In the genomic region with DNA sequence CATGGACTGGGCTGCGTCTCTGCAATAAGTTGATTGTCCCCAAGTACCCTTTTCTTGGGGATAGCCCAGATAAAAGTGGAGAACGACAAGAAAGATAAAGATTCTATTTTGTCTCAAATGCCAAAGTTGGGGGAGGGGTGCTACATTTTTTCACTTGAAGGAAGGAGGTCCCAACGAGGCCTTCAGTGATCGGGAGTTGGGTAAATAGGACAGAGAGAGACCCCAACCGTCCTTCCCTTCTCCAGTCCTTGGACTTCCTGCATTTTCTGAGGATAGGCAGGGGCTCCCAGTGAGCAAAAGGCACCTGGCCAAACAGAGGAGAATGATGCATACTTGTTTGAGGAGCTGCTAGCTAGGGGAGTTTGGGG, we compare ENCODE assay signal across 18 cellular contexts. TPM values are rescaled to one million over a fixed set of nuclear protein-coding genes. Genes with fewer than 3 reads are reported as not detected.
DNase-seq lines count a peak whose midpoint lies in the region; ATAC-seq and TF ChIP-seq lines count a peak whose summit lies in the region.
"Had no signal": no experiment of that assay in that cellular context is flagged by ENCODE, and none has a peak within 500 bp of the region (broad histone marks: within the 10 kb centered on the region; RNA-seq: fewer than 3 reads in every experiment).

No MANE protein-coding gene starts in this region.

- H3K4me1 ChIP-seq in neural progenitor cell = peaks cover 14% of the 10 kb centered on the region
- peaks cover 3% of the 10 kb centered on the region; the same call in 1 of the 2 replicates for H3K4me1 ChIP-seq in PC-9 (replicated peaks; ENCODE audit: insufficient read depth)

- no peaks in the 10 kb centered on the region for H3K9me2 ChIP-seq in PC-9 (ENCODE audit: insufficient read depth)

- H3K27ac ChIP-seq in neural progenitor cell = no peak overlapping the region
- no peak overlapping the region for H3K27ac ChIP-seq in PC-9
- H3K27ac ChIP-seq: HL-60 had no signal

- no peak overlapping the region for H3K4me3 Mint-ChIP-seq in activated T-cell treated with anti-CD3 and anti-CD28 coated beads, Interleukin-2, amount 50 U/mL, for 72 hours
- H3K4me3 Mint-ChIP-seq in activated T-cell treated with anti-CD3 and anti-CD28 coated beads, Interleukin-2, amount 50 U/mL, for 24 hours = no peak overlapping the region
- peak overlapping the region; percentile 82 for H3K4me3 Mint-ChIP-seq in neural progenitor cell
- H3K4me3 Mint-ChIP-seq: HFFc6 had no signal

- H3K27ac Mint-ChIP-seq in activated T-cell treated with anti-CD3 and anti-CD28 coated beads, Interleukin-2, amount 50 U/mL, for 72 hours = peak overlapping the region; percentile 59
- no peak overlapping the region for H3K27ac Mint-ChIP-seq in activated T-cell treated with anti-CD3 and anti-CD28 coated beads, Interleukin-2, amount 50 U/mL, for 24 hours
- H3K27ac Mint-ChIP-seq in neural progenitor cell = no peak overlapping the region
- H3K27ac Mint-ChIP-seq: CD4-positive, CD25-positive, alpha-beta regulatory T cell; HFFc6 had no signal

- no peak overlapping the region for H3K4me2 ChIP-seq in neural progenitor cell
- no peak overlapping the region for H3K4me2 ChIP-seq in PC-9

- POLR2A ChIA-PET in PC-9 (lab: Charles Lee; ENCODE audit: unreplicated experiment) = no interaction called here

- TF ChIP-seq CTCF in neural progenitor cell (IDR thresholded peaks at IDR 0.05) (no peak), PC-9 (conservative IDR thresholded peaks at IDR 0.05) (no peak)

- H4K20me1 ChIP-seq in neural progenitor cell (ENCODE audit: low read depth) = peaks cover 91% of the 10 kb centered on the region
- no peaks in the 10 kb centered on the region for H4K20me1 ChIP-seq in PC-9 (ENCODE audit: insufficient read depth)

- intact Hi-C loops in PC-9 (cut with micrococcal nuclease; ENCODE audit: unreplicated experiment) = no loop called here

- H3K9me3 Mint-ChIP-seq in activated T-cell treated with anti-CD3 and anti-CD28 coated beads, Interleukin-2, amount 50 U/mL, for 72 hours = no peaks in the 10 kb centered on the region
- no peaks in the 10 kb centered on the region for H3K9me3 Mint-ChIP-seq in activated T-cell treated with anti-CD3 and anti-CD28 coated beads, Interleukin-2, amount 50 U/mL, for 24 hours
- no peaks in the 10 kb centered on the region for H3K9me3 Mint-ChIP-seq in neural progenitor cell
- H3K9me3 Mint-ChIP-seq: HFFc6 had no signal

- no TSS peak for BruUV-seq in PC-9 (replicated peaks; lab: Mats Ljungman, UMichigan)

- peaks cover 33% of the 10 kb centered on the region for H3K4me1 Mint-ChIP-seq in activated T-cell treated with anti-CD3 and anti-CD28 coated beads, Interleukin-2, amount 50 U/mL, for 72 hours (ENCODE audit: low read depth)
- peaks cover 35% of the 10 kb centered on the region for H3K4me1 Mint-ChIP-seq in activated T-cell treated with anti-CD3 and anti-CD28 coated beads, Interleukin-2, amount 50 U/mL, for 24 hours (ENCODE audit: low read depth)
- peaks cover 62% of the 10 kb centered on the region for H3K4me1 Mint-ChIP-seq in neural progenitor cell

- H3K36me3 ChIP-seq in neural progenitor cell (no peaks in the 10 kb centered on the region), PC-9 (ENCODE audit: low read depth) (no peaks in the 10 kb centered on the region)

- ATAC-seq in activated T-cell treated with anti-CD3 and anti-CD28 coated beads, Interleukin-2, amount 50 U/mL, for 72 hours (replicated peaks in 1 of 2) = no peak
- no peak for ATAC-seq in GM19351 (IDR thresholded peaks at IDR 0.05; ENCODE audit: unreplicated experiment)
- ATAC-seq: GM12878, PC-3 had no signal

- H3F3A ChIP-seq in neural progenitor cell (ENCODE audit: low read depth) (peaks cover 37% of the 10 kb centered on the region), PC-9 (ENCODE audit: insufficient read depth, low read depth) (no peaks in the 10 kb centered on the region)

- no peak for DNase-seq in activated T-cell treated with anti-CD3 and anti-CD28 coated beads, Interleukin-2, amount 50 U/mL, for 72 hours
- DNase-seq in activated T-cell treated with anti-CD3 and anti-CD28 coated beads, Interleukin-2, amount 50 U/mL, for 24 hours = no peak
- DNase-seq in NCI-H526 treated with DMSO at 0.1 percent for 48 hours (lab: John Stamatoyannopoulos, UW) (peak; percentile 20), neural progenitor cell (ENCODE audit: low spot score) (no peak), ureter (ENCODE audit: low spot score) (peak; percentile 17), PC-9 (no peak)
- DNase-seq: ACHN; CD4-positive, CD25-positive, alpha-beta regulatory T cell; HFFc6; KBM-7; NCI-H1048; NCI-H1694; NCI-H2107; PC-3 had no signal

- H3K79me2 ChIP-seq in neural progenitor cell (ENCODE audit: low read depth) (no peaks in the 10 kb centered on the region), PC-9 (ENCODE audit: low read depth) (no peaks in the 10 kb centered on the region)

- CTCF ChIA-PET in PC-9 (lab: Charles Lee) = no interaction called here

- peaks cover 80% of the 10 kb centered on the region for H3K27me3 Mint-ChIP-seq in activated T-cell treated with anti-CD3 and anti-CD28 coated beads, Interleukin-2, amount 50 U/mL, for 72 hours (ENCODE audit: low read depth)
- H3K27me3 Mint-ChIP-seq in activated T-cell treated with anti-CD3 and anti-CD28 coated beads, Interleukin-2, amount 50 U/mL, for 24 hours = peaks cover 88% of the 10 kb centered on the region
- peaks cover 78% of the 10 kb centered on the region for H3K27me3 Mint-ChIP-seq in neural progenitor cell (ENCODE audit: insufficient read depth, low read depth)

- H3K4me3 ChIP-seq in neural progenitor cell (no peak overlapping the region), PC-9 (no peak overlapping the region)
- H3K4me3 ChIP-seq: GM12878 had no signal

- H3K9ac ChIP-seq in neural progenitor cell = no peak overlapping the region

- H3K27me3 ChIP-seq in neural progenitor cell (peaks cover 100% of the 10 kb centered on the region), PC-9 (ENCODE audit: insufficient read depth, low read depth) (peaks cover 70% of the 10 kb centered on the region)

- no peaks in the 10 kb centered on the region for H3K9me3 ChIP-seq in neural progenitor cell (ENCODE audit: low read depth)
- H3K9me3 ChIP-seq in PC-9 (ENCODE audit: insufficient read depth, low read depth) = no peaks in the 10 kb centered on the region; the same call in 1 of the 2 replicates

- peaks cover 0 to 2% of the 10 kb centered on the region in 2 donors for H3K36me3 Mint-ChIP-seq in activated T-cell treated with anti-CD3 and anti-CD28 coated beads, Interleukin-2, amount 50 U/mL, for 72 hours (ENCODE audit: insufficient read depth in 2 of 2)
- H3K36me3 Mint-ChIP-seq in activated T-cell treated with anti-CD3 and anti-CD28 coated beads, Interleukin-2, amount 50 U/mL, for 24 hours (ENCODE audit: low read depth) = no peaks in the 10 kb centered on the region
- H3K36me3 Mint-ChIP-seq in neural progenitor cell = no peaks in the 10 kb centered on the region
- H3K36me3 Mint-ChIP-seq: CD4-positive, CD25-positive, alpha-beta regulatory T cell had no signal

- H2AFZ ChIP-seq in neural progenitor cell (replicated peaks) = no peak overlapping the region
- no peak overlapping the region for H2AFZ ChIP-seq in PC-9

RNA-seq across cellular contexts. Expression of a gene that starts 3.4 kb away (rescaled TPM):
- not detected for total RNA-seq in activated T-cell treated with anti-CD3 and anti-CD28 coated beads, Interleukin-2, amount 50 U/mL, for 72 hours
- total RNA-seq in neural progenitor cell (ENCODE audit: low replicate concordance) = not detected in 2 replicates
- not detected for total RNA-seq in ureter
- total RNA-seq in PC-9 (2021) = not detected in 2 replicates
- total RNA-seq: CD4-positive, CD25-positive, alpha-beta regulatory T cell; G401; GM12878; HFFc6 had no signal

Comparison
In these comparisons a context has a peak if more than half of its experiments do, and no peak if none do; other contexts are left out.
1. DNase-seq: peak in NCI-H526 treated with DMSO at 0.1 percent for 48 hours (single experiment) and ureter (single experiment); none in activated T-cell treated with anti-CD3 and anti-CD28 coated beads, Interleukin-2, amount 50 U/mL, for 72 hours (0 of 2), activated T-cell treated with anti-CD3 and anti-CD28 coated beads, Interleukin-2, amount 50 U/mL, for 24 hours (single experiment), neural progenitor cell (single experiment) and PC-9 (0 of 2).